ENCODE assay signal across 28 cellular contexts in genomic region chr16:80794071-80794470, GRCh38.
"Had no signal": no experiment of that assay in that cellular context is flagged by ENCODE, and none has a peak within 500 bp of the region (broad histone marks: within the 10 kb centered on the region; RNA-seq: fewer than 3 reads in every experiment).

No MANE protein-coding gene starts in this region.

- H3K9me3 ChIP-seq: ovary, psoas muscle, right lobe of liver, sigmoid colon, stomach, tibial artery, transverse colon, upper lobe of right lung, uterus had no signal

- H3K4me3 Mint-ChIP-seq: naive thymus-derived CD4-positive, alpha-beta T cell; natural killer cell; nephron; neural progenitor cell; stimulated activated effector memory CD8-positive, alpha-beta T cell treated with anti-CD3 and anti-CD28 coated beads, Interleukin-12 subunit alpha, Interleukin-12 subunit beta, amount 100 ng/mL, for 72 hours; stimulated activated naive B cell treated with anti-CD40 and anti-IgM and Interleukin-4, amounts not matched to agents 10 μg/mL and 1 μg/mL and 100 μg/mL, for 72 hours; stimulated activated naive CD8-positive, alpha-beta T cell treated with anti-CD3 and anti-CD28 coated beads, Interleukin-15, Interleukin-2, amounts not matched to agents 100 ng/mL and 50 ng/mL, for 24 hours; type B pancreatic cell had no signal

- H3K9me3 Mint-ChIP-seq: stimulated activated naive CD8-positive, alpha-beta T cell treated with anti-CD3 and anti-CD28 coated beads, Interleukin-15, Interleukin-2, amounts not matched to agents 100 ng/mL and 50 ng/mL, for 24 hours; type B pancreatic cell had no signal

- DNase-seq: naive thymus-derived CD4-positive, alpha-beta T cell; natural killer cell; occipital lobe; ovary; posterior cingulate gyrus; psoas muscle; right cardiac atrium; right lobe of liver; sigmoid colon; small intestine; stimulated activated CD4-positive, alpha-beta T cell treated with anti-CD3 and anti-CD28 coated beads, Interleukin-15, amount 100 ng/mL, for 24 hours; stimulated activated CD4-positive, alpha-beta T cell treated with anti-CD3 and anti-CD28 coated beads, Interleukin-2, amount 100 ng/mL, for 24 hours; stimulated activated CD4-positive, alpha-beta T cell treated with anti-CD3 and anti-CD28 coated beads, Interleukin-2, amount 100 ng/mL, for 48 hours; stimulated activated CD4-positive, alpha-beta T cell treated with anti-CD3 and anti-CD28 coated beads, Interleukin-4, amount 100 ng/mL, for 24 hours; stimulated activated naive B cell treated with anti-CD40 and anti-IgM and Interleukin-4, amounts not matched to agents 10 μg/mL and 1 μg/mL and 100 μg/mL, for 72 hours; stimulated activated naive CD4-positive, alpha-beta T cell treated with Interleukin-2 at 50 U/mL for 16 hours; stomach; tibial artery; transverse colon; upper lobe of right lung; uterus had no signal

- H3K27me3 ChIP-seq: neural progenitor cell, ovary, right lobe of liver, sigmoid colon, stomach, tibial artery, transverse colon, upper lobe of right lung, uterus had no signal

- H3K27me3 Mint-ChIP-seq: naive thymus-derived CD4-positive, alpha-beta T cell; progenitor cell of endocrine pancreas; stimulated activated naive B cell treated with anti-CD40 and anti-IgM and Interleukin-4, amounts not matched to agents 10 μg/mL and 1 μg/mL and 100 μg/mL, for 72 hours; stimulated activated naive CD8-positive, alpha-beta T cell treated with anti-CD3 and anti-CD28 coated beads, Interleukin-15, Interleukin-2, amounts not matched to agents 100 ng/mL and 50 ng/mL, for 24 hours had no signal

- H3K4me1 Mint-ChIP-seq: natural killer cell; nephron; neural progenitor cell; stimulated activated naive B cell treated with anti-CD40 and anti-IgM and Interleukin-4, amounts not matched to agents 10 μg/mL and 1 μg/mL and 100 μg/mL, for 72 hours had no signal

- H3K4me1 ChIP-seq: neural progenitor cell, parathyroid adenoma, psoas muscle, right lobe of liver, sigmoid colon, tibial artery, transverse colon, upper lobe of right lung, uterus had no signal

- H3K27ac Mint-ChIP-seq: naive thymus-derived CD4-positive, alpha-beta T cell; natural killer cell; nephron; neural progenitor cell; progenitor cell of endocrine pancreas; stimulated activated effector memory CD8-positive, alpha-beta T cell treated with anti-CD3 and anti-CD28 coated beads, Interleukin-12 subunit alpha, Interleukin-12 subunit beta, amount 100 ng/mL, for 72 hours; stimulated activated naive B cell treated with anti-CD40 and anti-IgM and Interleukin-4, amounts not matched to agents 10 μg/mL and 1 μg/mL and 100 μg/mL, for 72 hours; stimulated activated naive CD8-positive, alpha-beta T cell treated with anti-CD3 and anti-CD28 coated beads, Interleukin-15, Interleukin-2, amounts not matched to agents 100 ng/mL and 50 ng/mL, for 24 hours; type B pancreatic cell had no signal

- H3K4me3 ChIP-seq: neural progenitor cell, ovary, psoas muscle, right lobe of liver, sigmoid colon, stomach, tibial artery, transverse colon, upper lobe of right lung, uterus had no signal

- H3K36me3 ChIP-seq: neural progenitor cell, ovary, right lobe of liver, sigmoid colon, stomach, tibial artery, transverse colon, upper lobe of right lung, uterus had no signal

- H3K36me3 Mint-ChIP-seq: natural killer cell; neural progenitor cell; stimulated activated effector memory CD8-positive, alpha-beta T cell treated with anti-CD3 and anti-CD28 coated beads, Interleukin-12 subunit alpha, Interleukin-12 subunit beta, amount 100 ng/mL, for 72 hours; stimulated activated naive B cell treated with anti-CD40 and anti-IgM and Interleukin-4, amounts not matched to agents 10 μg/mL and 1 μg/mL and 100 μg/mL, for 72 hours; type B pancreatic cell had no signal

- H3K27ac ChIP-seq: neural progenitor cell, ovary, parathyroid adenoma, psoas muscle, right lobe of liver, sigmoid colon, stomach, tibial artery, transverse colon, upper lobe of right lung, uterus had no signal
